Comparison of ENCODE assay signal across 17 cellular contexts in the genomic region with DNA sequence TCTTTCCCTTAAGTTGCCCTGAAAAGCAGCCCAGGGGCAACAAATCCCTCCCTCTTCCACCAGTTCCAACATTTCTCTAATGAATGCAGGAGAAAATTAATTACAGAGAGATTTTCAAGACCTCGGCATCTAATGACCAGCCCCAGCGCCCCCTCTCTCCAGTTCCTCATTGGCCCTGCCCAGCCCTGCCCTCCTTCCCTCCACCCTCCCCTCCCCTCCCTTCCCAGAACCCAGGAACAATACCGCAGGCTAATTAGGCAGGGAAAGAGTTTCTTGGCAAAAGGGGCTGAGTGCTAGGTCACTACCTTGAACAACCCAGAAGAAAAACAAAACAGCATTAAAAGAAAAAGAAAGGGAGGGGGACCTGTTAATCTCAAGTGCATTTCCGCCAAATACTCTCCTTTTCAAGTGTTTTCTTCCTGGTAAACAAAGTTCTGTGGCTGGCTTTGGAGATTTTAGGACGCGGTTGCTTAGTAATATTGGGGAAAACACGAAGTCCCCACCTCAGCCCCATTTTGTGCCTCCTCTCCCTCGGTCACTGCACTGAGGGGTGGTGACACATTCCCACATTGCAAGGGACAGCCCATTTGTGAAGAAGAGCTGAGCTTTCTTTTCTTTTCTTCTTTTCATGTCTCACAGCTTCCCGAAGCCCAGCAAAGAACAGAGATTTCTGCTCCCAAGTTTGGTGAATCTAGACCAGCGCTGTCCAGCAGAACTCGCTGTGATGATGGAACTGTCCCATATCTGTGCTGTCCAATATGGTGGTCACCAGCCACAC.
DNase-seq lines count a peak whose midpoint lies in the region; ATAC-seq and TF ChIP-seq lines count a peak whose summit lies in the region.
"Had no signal": no experiment of that assay in that cellular context is flagged by ENCODE, and none has a peak within 500 bp of the region (broad histone marks: within the 10 kb centered on the region; RNA-seq: fewer than 3 reads in every experiment).

No MANE protein-coding gene starts in this region.

- CTCF ChIA-PET in HEK293 (lab: Yijun Ruan, JAX): interaction anchor here (1.8 kb wide), 1 partner anchor 9 kb away, joined by 5 read pairs; no protein-coding TSS in a partner anchor

- H3K4me1 ChIP-seq in HEK293 (ENCODE audit: control insufficient read depth, insufficient read depth, low read length): peaks cover 9% of the 10 kb centered on the region; the same call in 1 of the 2 replicates

- POLR2A ChIA-PET in HEK293 (lab: Yijun Ruan, JAX): interaction anchor here (1.1 kb wide), 1 partner anchor 215 kb away, joined by 6 read pairs; a partner anchor contains a TSS

- H3K9me3 ChIP-seq in HEK293 (ENCODE audit: control insufficient read depth, insufficient read depth, low read depth, low read length): no peaks in the 10 kb centered on the region
- H3K9me3 ChIP-seq: body of pancreas, mucosa of descending colon had no signal

- H3K4me3 ChIP-seq in HEK293 (ENCODE audit: low read depth, low read length) (no peak overlapping the region), retinal pigment epithelial cell (ENCODE audit: low read length) (peak overlapping the region; percentile 31)
- H3K4me3 ChIP-seq: body of pancreas, mucosa of descending colon had no signal

- DNase-seq in NCI-H774 (lab: John Stamatoyannopoulos, UW) (peak; percentile 38), iPS-NIHi7 (ENCODE audit: extremely low spot score) (peak; percentile 68), retinal pigment epithelial cell (ENCODE audit: low read depth) (peak; percentile 84), NCI-H1417 treated with DMSO at 0.1 percent for 48 hours (lab: John Stamatoyannopoulos, UW) (no peak), GF-D8 (lab: John Stamatoyannopoulos, UW) (no peak)
- DNase-seq: body of pancreas; effector memory CD4-positive, alpha-beta T cell; HFFc6; Karpas-422; mucosa of descending colon; NCI-H1694; NCI-H524 treated with DMSO at 0.1 percent for 48 hours; SW 1271; WERI-Rb-1 had no signal

- no peak for ATAC-seq in GM19452 (IDR thresholded peaks at IDR 0.05; ENCODE audit: unreplicated experiment)
- ATAC-seq: body of pancreas, mucosa of descending colon had no signal

- H3K36me3 ChIP-seq in HEK293 (ENCODE audit: control insufficient read depth in 2 of 2, insufficient read depth in 1 of 2, low read length in 2 of 2): no peaks in the 10 kb centered on the region
- H3K36me3 ChIP-seq: WERI-Rb-1 had no signal

- TF ChIP-seq CTCF in HEK293 (tag by site-specific recombination; IDR thresholded peaks at IDR 0.05) (no peak), retinal pigment epithelial cell (conservative IDR thresholded peaks at IDR 0.05; ENCODE audit: low read depth, low read length) (no peak)

- H3K27ac ChIP-seq in HEK293 (ENCODE audit: extremely low read depth, low read depth, low read length): no peak overlapping the region
- H3K27ac ChIP-seq: body of pancreas, HL-60, WERI-Rb-1 had no signal

TF ChIP-seq in HEK293, 187 proteins besides CTCF, POLR2A, EP300 and RAD21:
- TF ChIP-seq ZBTB8A (tag by site-specific recombination; IDR thresholded peaks at IDR 0.05) (no peak), ZNF473 (tag by site-specific recombination; IDR thresholded peaks at IDR 0.05) (no peak), OVOL3 (tag by site-specific recombination; IDR thresholded peaks at IDR 0.05) (no peak)
- TF ChIP-seq, protein P1, sequence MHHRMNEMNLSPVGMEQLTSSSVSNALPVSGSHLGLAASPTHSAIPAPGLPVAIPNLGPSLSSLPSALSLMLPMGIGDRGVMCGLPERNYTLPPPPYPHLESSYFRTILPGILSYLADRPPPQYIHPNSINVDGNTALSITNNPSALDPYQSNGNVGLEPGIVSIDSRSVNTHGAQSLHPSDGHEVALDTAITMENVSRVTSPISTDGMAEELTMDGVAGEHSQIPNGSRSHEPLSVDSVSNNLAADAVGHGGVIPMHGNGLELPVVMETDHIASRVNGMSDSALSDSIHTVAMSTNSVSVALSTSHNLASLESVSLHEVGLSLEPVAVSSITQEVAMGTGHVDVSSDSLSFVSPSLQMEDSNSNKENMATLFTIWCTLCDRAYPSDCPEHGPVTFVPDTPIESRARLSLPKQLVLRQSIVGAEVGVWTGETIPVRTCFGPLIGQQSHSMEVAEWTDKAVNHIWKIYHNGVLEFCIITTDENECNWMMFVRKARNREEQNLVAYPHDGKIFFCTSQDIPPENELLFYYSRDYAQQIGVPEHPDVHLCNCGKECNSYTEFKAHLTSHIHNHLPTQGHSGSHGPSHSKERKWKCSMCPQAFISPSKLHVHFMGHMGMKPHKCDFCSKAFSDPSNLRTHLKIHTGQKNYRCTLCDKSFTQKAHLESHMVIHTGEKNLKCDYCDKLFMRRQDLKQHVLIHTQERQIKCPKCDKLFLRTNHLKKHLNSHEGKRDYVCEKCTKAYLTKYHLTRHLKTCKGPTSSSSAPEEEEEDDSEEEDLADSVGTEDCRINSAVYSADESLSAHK (tag by site-specific recombination; IDR thresholded peaks at IDR 0.05): peak; percentile 56; the same call in 1 of the 2 replicates
- TF ChIP-seq, protein P2, sequence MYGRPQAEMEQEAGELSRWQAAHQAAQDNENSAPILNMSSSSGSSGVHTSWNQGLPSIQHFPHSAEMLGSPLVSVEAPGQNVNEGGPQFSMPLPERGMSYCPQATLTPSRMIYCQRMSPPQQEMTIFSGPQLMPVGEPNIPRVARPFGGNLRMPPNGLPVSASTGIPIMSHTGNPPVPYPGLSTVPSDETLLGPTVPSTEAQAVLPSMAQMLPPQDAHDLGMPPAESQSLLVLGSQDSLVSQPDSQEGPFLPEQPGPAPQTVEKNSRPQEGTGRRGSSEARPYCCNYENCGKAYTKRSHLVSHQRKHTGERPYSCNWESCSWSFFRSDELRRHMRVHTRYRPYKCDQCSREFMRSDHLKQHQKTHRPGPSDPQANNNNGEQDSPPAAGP (tag by site-specific recombination; IDR thresholded peaks at IDR 0.05): peak; percentile 86
- TF ChIP-seq, protein P3, sequence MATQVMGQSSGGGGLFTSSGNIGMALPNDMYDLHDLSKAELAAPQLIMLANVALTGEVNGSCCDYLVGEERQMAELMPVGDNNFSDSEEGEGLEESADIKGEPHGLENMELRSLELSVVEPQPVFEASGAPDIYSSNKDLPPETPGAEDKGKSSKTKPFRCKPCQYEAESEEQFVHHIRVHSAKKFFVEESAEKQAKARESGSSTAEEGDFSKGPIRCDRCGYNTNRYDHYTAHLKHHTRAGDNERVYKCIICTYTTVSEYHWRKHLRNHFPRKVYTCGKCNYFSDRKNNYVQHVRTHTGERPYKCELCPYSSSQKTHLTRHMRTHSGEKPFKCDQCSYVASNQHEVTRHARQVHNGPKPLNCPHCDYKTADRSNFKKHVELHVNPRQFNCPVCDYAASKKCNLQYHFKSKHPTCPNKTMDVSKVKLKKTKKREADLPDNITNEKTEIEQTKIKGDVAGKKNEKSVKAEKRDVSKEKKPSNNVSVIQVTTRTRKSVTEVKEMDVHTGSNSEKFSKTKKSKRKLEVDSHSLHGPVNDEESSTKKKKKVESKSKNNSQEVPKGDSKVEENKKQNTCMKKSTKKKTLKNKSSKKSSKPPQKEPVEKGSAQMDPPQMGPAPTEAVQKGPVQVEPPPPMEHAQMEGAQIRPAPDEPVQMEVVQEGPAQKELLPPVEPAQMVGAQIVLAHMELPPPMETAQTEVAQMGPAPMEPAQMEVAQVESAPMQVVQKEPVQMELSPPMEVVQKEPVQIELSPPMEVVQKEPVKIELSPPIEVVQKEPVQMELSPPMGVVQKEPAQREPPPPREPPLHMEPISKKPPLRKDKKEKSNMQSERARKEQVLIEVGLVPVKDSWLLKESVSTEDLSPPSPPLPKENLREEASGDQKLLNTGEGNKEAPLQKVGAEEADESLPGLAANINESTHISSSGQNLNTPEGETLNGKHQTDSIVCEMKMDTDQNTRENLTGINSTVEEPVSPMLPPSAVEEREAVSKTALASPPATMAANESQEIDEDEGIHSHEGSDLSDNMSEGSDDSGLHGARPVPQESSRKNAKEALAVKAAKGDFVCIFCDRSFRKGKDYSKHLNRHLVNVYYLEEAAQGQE (tag by site-specific recombination; IDR thresholded peaks at IDR 0.05): peak; percentile 91
- TF ChIP-seq, protein P4, sequence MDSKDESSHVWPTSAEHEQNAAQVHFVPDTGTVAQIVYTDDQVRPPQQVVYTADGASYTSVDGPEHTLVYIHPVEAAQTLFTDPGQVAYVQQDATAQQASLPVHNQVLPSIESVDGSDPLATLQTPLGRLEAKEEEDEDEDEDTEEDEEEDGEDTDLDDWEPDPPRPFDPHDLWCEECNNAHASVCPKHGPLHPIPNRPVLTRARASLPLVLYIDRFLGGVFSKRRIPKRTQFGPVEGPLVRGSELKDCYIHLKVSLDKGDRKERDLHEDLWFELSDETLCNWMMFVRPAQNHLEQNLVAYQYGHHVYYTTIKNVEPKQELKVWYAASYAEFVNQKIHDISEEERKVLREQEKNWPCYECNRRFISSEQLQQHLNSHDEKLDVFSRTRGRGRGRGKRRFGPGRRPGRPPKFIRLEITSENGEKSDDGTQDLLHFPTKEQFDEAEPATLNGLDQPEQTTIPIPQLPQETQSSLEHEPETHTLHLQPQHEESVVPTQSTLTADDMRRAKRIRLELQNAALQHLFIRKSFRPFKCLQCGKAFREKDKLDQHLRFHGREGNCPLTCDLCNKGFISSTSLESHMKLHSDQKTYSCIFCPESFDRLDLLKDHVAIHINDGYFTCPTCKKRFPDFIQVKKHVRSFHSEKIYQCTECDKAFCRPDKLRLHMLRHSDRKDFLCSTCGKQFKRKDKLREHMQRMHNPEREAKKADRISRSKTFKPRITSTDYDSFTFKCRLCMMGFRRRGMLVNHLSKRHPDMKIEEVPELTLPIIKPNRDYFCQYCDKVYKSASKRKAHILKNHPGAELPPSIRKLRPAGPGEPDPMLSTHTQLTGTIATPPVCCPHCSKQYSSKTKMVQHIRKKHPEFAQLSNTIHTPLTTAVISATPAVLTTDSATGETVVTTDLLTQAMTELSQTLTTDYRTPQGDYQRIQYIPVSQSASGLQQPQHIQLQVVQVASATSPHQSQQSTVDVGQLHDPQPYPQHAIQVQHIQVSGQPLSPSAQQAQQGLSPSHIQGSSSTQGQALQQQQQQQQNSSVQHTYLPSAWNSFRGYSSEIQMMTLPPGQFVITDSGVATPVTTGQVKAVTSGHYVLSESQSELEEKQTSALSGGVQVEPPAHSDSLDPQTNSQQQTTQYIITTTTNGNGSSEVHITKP (tag by site-specific recombination; IDR thresholded peaks at IDR 0.05): peak; percentile 91
TF ChIP-seq in HEK293: peak in this region for 4.

Comparison
In these comparisons a context has a peak if more than half of its experiments do, and no peak if none do; other contexts are left out.
1. DNase-seq: peak in NCI-H774 (single experiment), iPS-NIHi7 (single experiment) and retinal pigment epithelial cell (single experiment); none in NCI-H1417 treated with DMSO at 0.1 percent for 48 hours (single experiment) and GF-D8 (single experiment).